In genomic region chr1:32335619-32335950, GRCh38 we compare ENCODE assay signal across 8 cellular contexts. TPM values are rescaled to one million over a fixed set of nuclear protein-coding genes. Genes with fewer than 3 reads are reported as not detected.
DNase-seq lines count a peak whose midpoint lies in the region; ATAC-seq and TF ChIP-seq lines count a peak whose summit lies in the region.

No MANE protein-coding gene starts in this region.

- no peak overlapping the region for H3K4me3 Mint-ChIP-seq in activated naive CD4-positive, alpha-beta T cell treated with anti-CD3 and anti-CD28 coated beads for 36 hours
- peak overlapping the region in 1 of 3 donors; percentile 89 for H3K4me3 Mint-ChIP-seq in T-cell

- H3K27ac ChIP-seq in tibial artery = peak overlapping the region in 1 of 2 donors; percentile 11

- H3K36me3 Mint-ChIP-seq in activated naive CD4-positive, alpha-beta T cell treated with anti-CD3 and anti-CD28 coated beads, Interleukin-2, amount 50 U/mL, for 72 hours = no peaks in the 10 kb centered on the region
- peaks cover 13% of the 10 kb centered on the region for H3K36me3 Mint-ChIP-seq in activated naive CD4-positive, alpha-beta T cell treated with anti-CD3 and anti-CD28 coated beads for 36 hours (ENCODE audit: low read depth)
- peaks cover 17% of the 10 kb centered on the region for H3K36me3 Mint-ChIP-seq in T-cell

- POLR2A ChIA-PET in T-cell (lab: Charles Lee) = interaction anchor here (0.5 to 1.7 kb wide), 13 partner anchors 9 to 235 kb away, joined by 3 to 12 read pairs (median 7); partner anchors contain the start of genes BSDC1 (in 2 of the 2) and HDAC1 (in 1 of the 2)

- H3K27ac Mint-ChIP-seq in activated naive CD4-positive, alpha-beta T cell treated with anti-CD3 and anti-CD28 coated beads, Interleukin-2, amount 50 U/mL, for 72 hours = no peak overlapping the region
- no peak overlapping the region for H3K27ac Mint-ChIP-seq in activated naive CD4-positive, alpha-beta T cell treated with anti-CD3 and anti-CD28 coated beads for 36 hours
- no peak overlapping the region for H3K27ac Mint-ChIP-seq in T-cell

- H3K4me3 ChIP-seq in kidney epithelial cell (ENCODE audit: low read depth, low read length) (peak overlapping the region; percentile 85), tibial artery (peak overlapping the region; percentile 55 to 78)

- H3K27me3 ChIP-seq in kidney epithelial cell (ENCODE audit: control insufficient read depth, insufficient read depth, low read length) (no peaks in the 10 kb centered on the region), tibial artery (peaks cover 0 to 12% of the 10 kb centered on the region in 2 donors)

- H3K27me3 Mint-ChIP-seq in activated naive CD4-positive, alpha-beta T cell treated with anti-CD3 and anti-CD28 coated beads for 36 hours (ENCODE audit: low read depth) = no peaks in the 10 kb centered on the region
- H3K27me3 Mint-ChIP-seq in T-cell = no peaks in the 10 kb centered on the region

- H3K4me1 ChIP-seq in tibial artery = peaks cover 0 to 37% (median 21%) of the 10 kb centered on the region in 4 donors

- H3K9me3 ChIP-seq in tibial artery = no peaks in the 10 kb centered on the region

- CTCF ChIA-PET in activated naive CD4-positive, alpha-beta T cell treated with anti-CD3 and anti-CD28 coated beads for 36 hours (lab: Charles Lee) = interaction anchor here (1.0 to 1.5 kb wide), 6 partner anchors 10 to 137 kb away, joined by 3 to 7 read pairs (median 4); partner anchors contain the start of gene HDAC1
- CTCF ChIA-PET in T-cell (lab: Charles Lee) = interaction anchor here (0.6 to 2.1 kb wide), 11 partner anchors 9 to 263 kb away, joined by 3 to 9 read pairs (median 4); partner anchors contain the start of genes BSDC1 (in 1 of the 2), KPNA6 (in 1 of the 2) and TMEM39B (in 1 of the 2)

- H3K36me3 ChIP-seq in kidney epithelial cell (ENCODE audit: control insufficient read depth, insufficient read depth, low read length) (peaks cover 2% of the 10 kb centered on the region), tibial artery (peaks cover 22 to 26% (median 23%) of the 10 kb centered on the region in 3 donors)

- no peak for DNase-seq in activated naive CD4-positive, alpha-beta T cell treated with anti-CD3 and anti-CD28 coated beads, Interleukin-2, amount 50 U/mL, for 72 hours (ENCODE audit: low spot score in 2 of 2)
- no peak for DNase-seq in activated naive CD4-positive, alpha-beta T cell treated with anti-CD3 and anti-CD28 coated beads for 36 hours
- DNase-seq in T-cell = no peak
- no peak for DNase-seq in kidney epithelial cell (ENCODE audit: low read depth)
- no peak for DNase-seq in tibial artery
- DNase-seq in UCSD-AML1 (lab: John Stamatoyannopoulos, UW; ENCODE audit: unreplicated experiment) = no peak
- no peak for DNase-seq in T-helper 9 cell
- DNase-seq in activated effector memory CD4-positive, alpha-beta T cell treated with Interleukin-2 at 50 U/mL for 16 hours = no peak

- TF ChIP-seq CTCF in kidney epithelial cell (IDR thresholded peaks at IDR 0.05; ENCODE audit: insufficient read depth, low read length, poor library complexity, severe bottlenecking) (no peak), tibial artery (IDR thresholded peaks at IDR 0.05) (no peak)

- intact Hi-C loops in activated naive CD4-positive, alpha-beta T cell treated with anti-CD3 and anti-CD28 coated beads for 36 hours (cut with micrococcal nuclease) = loop anchor here (2.0 to 5.0 kb wide), 4 partner anchors 37 to 1573 kb away; partner anchors contain the start of gene HDAC1
- intact Hi-C loops in tibial artery (cut with DNase I; ENCODE audit: low total_unique reads) = no loop called here

- ATAC-seq in activated naive CD4-positive, alpha-beta T cell treated with anti-CD3 and anti-CD28 coated beads, Interleukin-2, amount 50 U/mL, for 72 hours = peak; percentile 3 to 18
- peak; percentile 26 to 42 (median 38) for ATAC-seq in T-cell (replicated peaks in 1 of 4)

- H3K4me1 Mint-ChIP-seq in activated naive CD4-positive, alpha-beta T cell treated with anti-CD3 and anti-CD28 coated beads for 36 hours (ENCODE audit: low read depth) = peaks cover 51% of the 10 kb centered on the region
- H3K4me1 Mint-ChIP-seq in T-cell = peaks cover 31 to 43% (median 35%) of the 10 kb centered on the region in 3 donors

- no peaks in the 10 kb centered on the region for H3K9me3 Mint-ChIP-seq in activated naive CD4-positive, alpha-beta T cell treated with anti-CD3 and anti-CD28 coated beads, Interleukin-2, amount 50 U/mL, for 72 hours
- no peaks in the 10 kb centered on the region for H3K9me3 Mint-ChIP-seq in activated naive CD4-positive, alpha-beta T cell treated with anti-CD3 and anti-CD28 coated beads for 36 hours
- no peaks in the 10 kb centered on the region for H3K9me3 Mint-ChIP-seq in T-cell

RNA-seq across cellular contexts. Expression of gene MARCKSL1, which starts 0.4 kb away (rescaled TPM):
- total RNA-seq in activated naive CD4-positive, alpha-beta T cell treated with anti-CD3 and anti-CD28 coated beads, Interleukin-2, amount 50 U/mL, for 72 hours = 10 to 100 TPM; 10.6 to 47.0 TPM
- total RNA-seq in activated naive CD4-positive, alpha-beta T cell treated with anti-CD3 and anti-CD28 coated beads for 36 hours = 10 to 100 TPM; 14.4 to 15.9 TPM
- 10 to 100 TPM; 28.1 to 46.5 (median 41.4) TPM for total RNA-seq in T-cell
- 184 and 187 TPM in 2 replicates for total RNA-seq in kidney epithelial cell

RNA-seq across cellular contexts. Expression of gene FAM229A, which starts 26.7 kb away (rescaled TPM):
- 1 to 10 TPM; 6.7 to 9.7 TPM for total RNA-seq in activated naive CD4-positive, alpha-beta T cell treated with anti-CD3 and anti-CD28 coated beads, Interleukin-2, amount 50 U/mL, for 72 hours
- 1 to 10 TPM; 2.1 to 3.4 TPM for total RNA-seq in activated naive CD4-positive, alpha-beta T cell treated with anti-CD3 and anti-CD28 coated beads for 36 hours
- 10 to 100 TPM; 27.0 to 43.0 (median 32.0) TPM for total RNA-seq in T-cell
- 3.4 and 7.5 TPM in 2 replicates for total RNA-seq in kidney epithelial cell

RNA-seq across cellular contexts. Expression of gene TSSK3, which starts 26.8 kb away (rescaled TPM):
- total RNA-seq in activated naive CD4-positive, alpha-beta T cell treated with anti-CD3 and anti-CD28 coated beads, Interleukin-2, amount 50 U/mL, for 72 hours = 1 to 10 TPM; 1.2 to 1.7 TPM
- total RNA-seq in activated naive CD4-positive, alpha-beta T cell treated with anti-CD3 and anti-CD28 coated beads for 36 hours = 1 to 10 TPM in 1 of 2 experiments, under 1 TPM in 1; 0.84 to 1.9 TPM
- total RNA-seq in T-cell (1 to 10 TPM in 3 of 5 donors, under 1 TPM in 1, not detected in 1; 0.65 to 4.3 (median 2.3) TPM), kidney epithelial cell (not detected in 2 replicates)

RNA-seq across cellular contexts. Expression of gene HDAC1, which starts 43.7 kb away (rescaled TPM):
- total RNA-seq in activated naive CD4-positive, alpha-beta T cell treated with anti-CD3 and anti-CD28 coated beads, Interleukin-2, amount 50 U/mL, for 72 hours = 100 to 1,000 TPM; 185 to 200 TPM
- total RNA-seq in activated naive CD4-positive, alpha-beta T cell treated with anti-CD3 and anti-CD28 coated beads for 36 hours = 100 to 1,000 TPM; 111 to 120 TPM
- total RNA-seq in T-cell = 100 to 1,000 TPM; 117 to 153 (median 142) TPM
- total RNA-seq in kidney epithelial cell = 72.3 and 85.7 TPM in 2 replicates

RNA-seq across cellular contexts. Expression of gene BSDC1, which starts 58.7 kb away (rescaled TPM):
- 10 to 100 TPM; 41.8 to 53.0 TPM for total RNA-seq in activated naive CD4-positive, alpha-beta T cell treated with anti-CD3 and anti-CD28 coated beads, Interleukin-2, amount 50 U/mL, for 72 hours
- total RNA-seq in activated naive CD4-positive, alpha-beta T cell treated with anti-CD3 and anti-CD28 coated beads for 36 hours = 10 to 100 TPM; 35.2 to 38.3 TPM
- 100 to 1,000 TPM in 3 of 5 donors, 10 to 100 TPM in 2; 93.4 to 190 (median 105) TPM for total RNA-seq in T-cell
- 81.6 and 83.6 TPM in 2 replicates for total RNA-seq in kidney epithelial cell
